8 cellular contexts compared by ENCODE assay signal in genomic region chrX:65534450-65535292, GRCh38. TPM values are rescaled to one million over a fixed set of nuclear protein-coding genes. Genes with fewer than 3 reads are reported as not detected.
DNase-seq lines count a peak whose midpoint lies in the region; ATAC-seq, FAIRE-seq and TF ChIP-seq lines count a peak whose summit lies in the region.

TSS of gene LAS1L (minus strand) at chrX:65534787. CDS start at chrX:65534715, 72 bp downstream.

- dilution Hi-C loops in keratinocyte (cut with MboI; ENCODE audit: extremely low pct_ligation_motif_present, low sequenced_read_pairs), result no loop called here

- H3K79me2 ChIP-seq in keratinocyte (ENCODE audit: control insufficient read depth, insufficient read depth, low read length), result peaks cover 28% of the 10 kb centered on the region

- peak within 1 kb of the TSS; percentile 83 for H2AFZ ChIP-seq in keratinocyte (ENCODE audit: control insufficient read depth, low read length)

- H3K36me3 ChIP-seq in keratinocyte (ENCODE audit: control insufficient read depth in 2 of 2, extremely low read depth in 1 of 2, insufficient read depth in 2 of 2, low read length in 2 of 2), result peaks cover 0 to 2% of the 10 kb centered on the region in 2 experiments

- H3K9me3 ChIP-seq in keratinocyte (ENCODE audit: control insufficient read depth, low read depth, low read length), result no peaks in the 10 kb centered on the region

- peak; percentile 75 for FAIRE-seq in keratinocyte (lab: Jason Lieb, UNC)

- peak within 1 kb of the TSS; percentile 86 for H3K9ac ChIP-seq in keratinocyte (ENCODE audit: control insufficient read depth, extremely low read depth, insufficient read depth, low read length)

- H3K9me1 ChIP-seq in keratinocyte (ENCODE audit: control insufficient read depth, extremely low read depth, insufficient read depth, low read length), result peaks cover 2% of the 10 kb centered on the region

- peak; percentile 100 for ATAC-seq in GM19043 (IDR thresholded peaks at IDR 0.05; ENCODE audit: low read depth, unreplicated experiment)
- peak; percentile 100 for ATAC-seq in HG03378 (IDR thresholded peaks at IDR 0.05; ENCODE audit: unreplicated experiment)

- DNase-seq in AG10803 (ENCODE audit: low read depth) (peak; percentile 94), NCI-H460 (ENCODE audit: extremely low read depth, low read depth) (peak; percentile 96), cerebellar nuclear complex (lab: John Stamatoyannopoulos, UW) (peak; percentile 22 to 70), keratinocyte (ENCODE audit: low read depth, low spot score) (peak; percentile 59)
- peak; percentile 82 for DNase-seq in activated CD4-positive, CD25-positive, alpha-beta regulatory T cell treated with anti-CD3 and anti-CD28 coated beads, Interleukin-2, amount 50 U/mL, for 72 hours
- peak; percentile 92 for DNase-seq in stimulated activated CD4-positive, alpha-beta T cell treated with anti-CD3 and anti-CD28 coated beads, Interleukin-15, amount 100 ng/mL, for 24 hours

- TF ChIP-seq CTCF in AG10803 (conservative IDR thresholded peaks at IDR 0.05; ENCODE audit: low read length) (no peak), keratinocyte (optimal IDR thresholded peaks at IDR 0.05 in 1 of 3, IDR thresholded peaks at IDR 0.05 in 1 of 3, conservative IDR thresholded peaks at IDR 0.05 in 1 of 3; ENCODE audit: extremely low read depth in 1 of 3, insufficient read depth in 2 of 3, low read length in 3 of 3) (no peak)

- peaks cover 3% of the 10 kb centered on the region for H4K20me1 ChIP-seq in keratinocyte (ENCODE audit: control insufficient read depth, extremely low read depth, insufficient read depth, low read length)

- H3K4me3 ChIP-seq in AG10803 (ENCODE audit: low read length) (peak within 1 kb of the TSS; percentile 90), keratinocyte (ENCODE audit: control insufficient read depth in 2 of 3, extremely low read depth in 1 of 3, insufficient read depth in 2 of 3, low read depth in 1 of 3, low read length in 3 of 3) (peak within 1 kb of the TSS; percentile 70 to 87 (median 77))

- H3K27ac ChIP-seq in keratinocyte (ENCODE audit: control insufficient read depth, insufficient read depth, low read length), result peak within 1 kb of the TSS; percentile 73

- H3K4me2 ChIP-seq in keratinocyte (ENCODE audit: control insufficient read depth, extremely low read depth, insufficient read depth, low read depth, low read length), result peak within 1 kb of the TSS; percentile 73

- H3K4me1 ChIP-seq in keratinocyte (ENCODE audit: control insufficient read depth, extremely low read depth, insufficient read depth, low read length), result peaks cover 11% of the 10 kb centered on the region

- no peaks in the 10 kb centered on the region for H3K27me3 ChIP-seq in keratinocyte (ENCODE audit: control insufficient read depth, extremely low read depth, insufficient read depth, low read length)

RNA-seq across cellular contexts. Expression of gene LAS1L, which starts in this region (rescaled TPM):
- 45.4 and 48.7 TPM in 2 replicates for total RNA-seq in NCI-H460 (2014; rRNA removed; shearing (Covaris generic))
- polyA plus RNA-seq in NCI-H460 (2014; cell fraction: nucleus; rRNA removed), result 53.6 and 63.4 TPM in 2 replicates
- 40.4 to 44.8 TPM (median 41.1 TPM) in 3 replicates for polyA plus RNA-seq in keratinocyte
- 19.9 TPM for polyA plus RNA-seq in keratinocyte (2011; ENCODE audit: low read depth)
- 36.5 and 44.3 TPM in 2 replicates for polyA plus RNA-seq in keratinocyte (2011; cell fraction: cytosol; rRNA removed)
- polyA plus RNA-seq in keratinocyte (2011; cell fraction: nucleus; rRNA removed), result 58.0 and 65.5 TPM in 2 replicates
- polyA plus RNA-seq in keratinocyte (2012; ENCODE audit: low replicate concordance), result 22.8 and 44.3 TPM in 2 replicates
- 24.8 to 33.7 TPM (median 32.5 TPM) in 3 replicates for polyA minus RNA-seq in keratinocyte
- 18.2 TPM for polyA minus RNA-seq in keratinocyte (2011; cell fraction: cytosol; rRNA and poly(A)+ RNA removed)
- polyA minus RNA-seq in keratinocyte (2011; cell fraction: nucleus; rRNA and poly(A)+ RNA removed), result 16.9 and 26.8 TPM in 2 replicates

Comparison
In these comparisons a context has a peak if more than half of its experiments do, and no peak if none do; other contexts are left out.
1. Peak in every context shown above with its lines: DNase-seq, ATAC-seq, H3K4me3 ChIP-seq and H3K27ac ChIP-seq.
2. DNase-seq: peak in every context shown above with its lines; median percentile 96 in NCI-H460; 94 in AG10803; 92 in stimulated activated CD4-positive, alpha-beta T cell treated with anti-CD3 and anti-CD28 coated beads, Interleukin-15, amount 100 ng/mL, for 24 hours; 82 in activated CD4-positive, CD25-positive, alpha-beta regulatory T cell treated with anti-CD3 and anti-CD28 coated beads, Interleukin-2, amount 50 U/mL, for 72 hours; 59 in keratinocyte; 46 in cerebellar nuclear complex.